Comparison of ENCODE assay signal across 20 cellular contexts in the genomic region with DNA sequence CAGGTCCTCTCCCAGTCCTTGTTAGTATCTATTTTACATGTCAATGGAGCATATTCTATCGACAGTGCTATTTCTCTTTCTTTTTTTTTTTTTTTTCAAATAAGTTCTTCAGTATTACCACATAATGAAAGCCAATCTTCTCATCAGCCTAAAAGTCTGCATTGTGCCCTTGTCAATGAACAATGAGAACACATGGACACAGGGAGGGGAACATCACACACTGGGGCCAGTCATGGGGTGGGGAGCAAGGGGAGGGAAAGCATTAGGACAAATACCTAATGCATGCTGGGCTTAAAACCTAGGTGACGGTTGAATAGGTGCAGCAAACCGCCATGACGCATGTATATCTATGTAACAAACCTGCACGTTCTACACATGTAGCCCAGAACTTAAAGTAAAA. TPM values are rescaled to one million over a fixed set of nuclear protein-coding genes. Genes with fewer than 3 reads are reported as not detected.
DNase-seq lines count a peak whose midpoint lies in the region; ATAC-seq and TF ChIP-seq lines count a peak whose summit lies in the region.
"Had no signal": no experiment of that assay in that cellular context is flagged by ENCODE, and none has a peak within 500 bp of the region (broad histone marks: within the 10 kb centered on the region; RNA-seq: fewer than 3 reads in every experiment).

No MANE protein-coding gene starts in this region.

- H3K27me3 Mint-ChIP-seq in activated CD8-positive, alpha-beta memory T cell treated with anti-CD3 and anti-CD28 coated beads, Interleukin-2, amount 10 ng/mL, durations not matched to agents 7 days and 5 days = peaks cover 2% of the 10 kb centered on the region
- H3K27me3 Mint-ChIP-seq: CD4-positive, alpha-beta T cell; CD8-positive, alpha-beta memory T cell had no signal

- peaks cover 8% of the 10 kb centered on the region for H3K9me3 Mint-ChIP-seq in activated CD8-positive, alpha-beta memory T cell treated with anti-CD3 and anti-CD28 coated beads, Interleukin-2, amount 10 ng/mL, durations not matched to agents 7 days and 5 days (ENCODE audit: low read depth)
- H3K9me3 Mint-ChIP-seq: CD4-positive, alpha-beta T cell; GM23338; H9 had no signal

- TF ChIP-seq CTCF in omental fat pad (IDR thresholded peaks at IDR 0.05) = no peak

- no peak overlapping the region for H3K4me3 Mint-ChIP-seq in activated CD8-positive, alpha-beta memory T cell treated with anti-CD3 and anti-CD28 coated beads, Interleukin-2, amount 10 ng/mL, durations not matched to agents 7 days and 5 days
- H3K4me3 Mint-ChIP-seq: CD14-positive monocyte; CD4-positive, alpha-beta T cell; CD8-positive, alpha-beta memory T cell; GM23338; H9 had no signal

- ATAC-seq in activated CD8-positive, alpha-beta memory T cell treated with anti-CD3 and anti-CD28 coated beads, Interleukin-2, amount 10 ng/mL, durations not matched to agents 7 days and 5 days = no peak
- ATAC-seq in omental fat pad (ENCODE audit: low FRiP score) (no peak), GM21367 (IDR thresholded peaks at IDR 0.05; ENCODE audit: unreplicated experiment) (no peak)
- ATAC-seq: GM12878, GM23338, HCT116 had no signal

- H3K4me1 Mint-ChIP-seq in activated CD8-positive, alpha-beta memory T cell treated with anti-CD3 and anti-CD28 coated beads, Interleukin-2, amount 10 ng/mL, durations not matched to agents 7 days and 5 days = peaks cover 23% of the 10 kb centered on the region
- H3K4me1 Mint-ChIP-seq: CD14-positive monocyte, GM23338, H9 had no signal

- no peak for DNase-seq in activated CD8-positive, alpha-beta memory T cell treated with anti-CD3 and anti-CD28 coated beads, Interleukin-2, amount 10 ng/mL, durations not matched to agents 7 days and 5 days
- no peak for DNase-seq in activated CD8-positive, alpha-beta memory T cell treated with anti-CD3 and anti-CD28 coated beads, Interleukin-2, amount 50 U/mL, for 4 hours
- peak; percentile 70 for DNase-seq in medulla oblongata (ENCODE audit: extremely low spot score)
- peak; percentile 89 for DNase-seq in pons (ENCODE audit: low spot score)
- DNase-seq in omental fat pad (ENCODE audit: low spot score) = no peak
- no peak for DNase-seq in NCI-H2029 treated with DMSO at 0.1 percent for 48 hours (lab: John Stamatoyannopoulos, UW)
- DNase-seq: BE2C; CD4-positive, alpha-beta T cell; CD8-positive, alpha-beta memory T cell; DMS 273 treated with DMSO at 0.1 percent for 48 hours; DMS79; EL; GDM1; H9 had no signal

- H3K27ac Mint-ChIP-seq in activated CD8-positive, alpha-beta memory T cell treated with anti-CD3 and anti-CD28 coated beads, Interleukin-2, amount 10 ng/mL, durations not matched to agents 7 days and 5 days = peak overlapping the region; percentile 22
- H3K27ac Mint-ChIP-seq: CD14-positive monocyte; CD4-positive, alpha-beta T cell; CD8-positive, alpha-beta memory T cell; GM23338; H9 had no signal

- CTCF ChIA-PET in activated CD8-positive, alpha-beta memory T cell treated with anti-CD3 and anti-CD28 coated beads, Interleukin-2, amount 10 ng/mL, durations not matched to agents 7 days and 5 days (lab: Charles Lee) = no interaction called here

- H3K36me3 Mint-ChIP-seq in activated CD8-positive, alpha-beta memory T cell treated with anti-CD3 and anti-CD28 coated beads, Interleukin-2, amount 10 ng/mL, durations not matched to agents 7 days and 5 days = peaks cover 32% of the 10 kb centered on the region
- H3K36me3 Mint-ChIP-seq: CD14-positive monocyte; CD8-positive, alpha-beta memory T cell had no signal

RNA-seq across cellular contexts. Expression of gene TEX48, which starts 47.7 kb away (rescaled TPM):
- total RNA-seq in activated CD8-positive, alpha-beta memory T cell treated with anti-CD3 and anti-CD28 coated beads, Interleukin-2, amount 10 ng/mL, durations not matched to agents 7 days and 5 days = 1 to 10 TPM in 1 of 2 experiments, under 1 TPM in 1; 0.73 to 1.6 TPM
- not detected for total RNA-seq in omental fat pad
- total RNA-seq: CD4-positive, alpha-beta T cell; GM12878; GM23338; H4; H9 had no signal

Comparison
In these comparisons a context has a peak if more than half of its experiments do, and no peak if none do; other contexts are left out.
1. DNase-seq: peak in medulla oblongata (single experiment) and pons (single experiment); none in activated CD8-positive, alpha-beta memory T cell treated with anti-CD3 and anti-CD28 coated beads, Interleukin-2, amount 10 ng/mL, durations not matched to agents 7 days and 5 days (single experiment), activated CD8-positive, alpha-beta memory T cell treated with anti-CD3 and anti-CD28 coated beads, Interleukin-2, amount 50 U/mL, for 4 hours (single experiment), omental fat pad (single experiment) and NCI-H2029 treated with DMSO at 0.1 percent for 48 hours (single experiment).